10 cellular contexts compared by ENCODE assay signal in the genomic region with DNA sequence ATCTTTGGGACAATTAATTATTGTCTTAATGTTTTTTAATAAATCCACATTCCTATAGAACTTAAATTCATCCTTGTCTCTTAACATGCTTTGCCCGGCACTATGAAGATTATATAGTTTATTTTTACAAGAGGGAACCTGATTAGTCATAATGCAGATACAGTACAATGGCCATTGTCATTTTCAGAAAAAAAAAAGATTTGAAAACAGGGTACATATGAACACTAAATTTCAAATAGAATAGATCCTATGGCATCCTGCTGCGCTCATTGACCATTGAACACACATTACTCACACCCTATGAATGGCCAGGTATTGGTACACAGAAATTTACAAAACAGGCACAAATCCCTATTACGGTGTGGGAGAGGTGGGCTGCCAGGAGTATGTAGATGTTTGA. TPM values are rescaled to one million over a fixed set of nuclear protein-coding genes. Genes with fewer than 3 reads are reported as not detected.
DNase-seq lines count a peak whose midpoint lies in the region; ATAC-seq and TF ChIP-seq lines count a peak whose summit lies in the region.
"Had no signal": no experiment of that assay in that cellular context is flagged by ENCODE, and none has a peak within 500 bp of the region (broad histone marks: within the 10 kb centered on the region; RNA-seq: fewer than 3 reads in every experiment).

No MANE protein-coding gene starts in this region.

- no TSS peak for BruUV-seq in Calu3 (replicated peaks; lab: Mats Ljungman, UMichigan)

- no peaks in the 10 kb centered on the region for H3K36me3 ChIP-seq in SJCRH30
- peaks cover 0 to 13% (median 1%) of the 10 kb centered on the region in 4 donors for H3K36me3 ChIP-seq in esophagus muscularis mucosa

- DNase-seq in Calu3 = no peak
- no peak for DNase-seq in SJCRH30
- no peak for DNase-seq in esophagus muscularis mucosa (ENCODE audit: extremely low spot score)
- no peak for DNase-seq in progenitor cell of endocrine pancreas (ENCODE audit: low spot score, unreplicated experiment)
- DNase-seq in omental fat pad (ENCODE audit: low spot score) = no peak
- DNase-seq in C1 segment of cervical spinal cord (lab: John Stamatoyannopoulos, UW) = no peak
- DNase-seq in GF-D8 (lab: John Stamatoyannopoulos, UW) = no peak
- DNase-seq: effector CD4-positive, alpha-beta T cell had no signal

- H3K36me3 Mint-ChIP-seq in Calu3 (ENCODE audit: insufficient read depth, unreplicated experiment) (peaks cover 52% of the 10 kb centered on the region), progenitor cell of endocrine pancreas (ENCODE audit: insufficient read depth) (peaks cover 4% of the 10 kb centered on the region)

- TF ChIP-seq POLR2A in esophagus muscularis mucosa (IDR thresholded peaks at IDR 0.05; ENCODE audit: low read depth) = no peak

- intact Hi-C loops in Calu3 (cut with micrococcal nuclease; ENCODE audit: unreplicated experiment) = loop anchor here (2.0 to 10.0 kb wide), 3 partner anchors 16 to 888 kb away; no protein-coding TSS in a partner anchor
- intact Hi-C loops in esophagus muscularis mucosa (cut with DNase I) = loop anchor here (5.0 to 10.0 kb wide), 4 partner anchors 65 to 978 kb away; no protein-coding TSS in a partner anchor

- H3K4me3 ChIP-seq in SJCRH30 (peak overlapping the region; percentile 94; the same call in 1 of the 2 replicates), esophagus muscularis mucosa (no peak overlapping the region)

- H3K27ac ChIP-seq in SJCRH30 (peak overlapping the region; percentile 100; the same call in 1 of the 2 replicates), esophagus muscularis mucosa (replicated peaks in 1 of 4) (peak overlapping the region; percentile 97 to 100 (median 99))
- H3K27ac ChIP-seq: KMS-11 had no signal

- H3K27me3 ChIP-seq in SJCRH30 (no peaks in the 10 kb centered on the region), esophagus muscularis mucosa (no peaks in the 10 kb centered on the region)

- H3K27ac Mint-ChIP-seq in Calu3 (ENCODE audit: unreplicated experiment) (peak overlapping the region; percentile 100), progenitor cell of endocrine pancreas (peak overlapping the region; percentile 99)

- H3K4me3 Mint-ChIP-seq in Calu3 (ENCODE audit: low read depth, unreplicated experiment) (peak overlapping the region; percentile 98), progenitor cell of endocrine pancreas (ENCODE audit: low read depth) (peak overlapping the region; percentile 91)

- ATAC-seq in omental fat pad (ENCODE audit: low FRiP score) (no peak), GM19324 (IDR thresholded peaks at IDR 0.05; ENCODE audit: low FRiP score, unreplicated experiment) (no peak)

- H3K27me3 Mint-ChIP-seq in Calu3 (ENCODE audit: unreplicated experiment) (peaks cover 14% of the 10 kb centered on the region), progenitor cell of endocrine pancreas (no peaks in the 10 kb centered on the region)

- H3K9me3 Mint-ChIP-seq in Calu3 (ENCODE audit: low read depth, unreplicated experiment) = peaks cover 2% of the 10 kb centered on the region
- H3K9me3 Mint-ChIP-seq in progenitor cell of endocrine pancreas (ENCODE audit: low read depth) = peaks cover 10% of the 10 kb centered on the region

- peaks cover 29% of the 10 kb centered on the region for H3K4me1 Mint-ChIP-seq in Calu3 (ENCODE audit: low read depth, unreplicated experiment)
- H3K4me1 Mint-ChIP-seq in progenitor cell of endocrine pancreas (ENCODE audit: low read depth) = peaks cover 23% of the 10 kb centered on the region

- TF ChIP-seq CTCF in Calu3 (IDR thresholded peaks at IDR 0.05; ENCODE audit: unreplicated experiment) = no peak
- no peak for TF ChIP-seq CTCF in esophagus muscularis mucosa (IDR thresholded peaks at IDR 0.05)
- TF ChIP-seq CTCF in progenitor cell of endocrine pancreas (IDR thresholded peaks at IDR 0.05; ENCODE audit: unreplicated experiment) = no peak
- TF ChIP-seq CTCF in omental fat pad (IDR thresholded peaks at IDR 0.05) = no peak

- no peak for TF ChIP-seq EP300 in esophagus muscularis mucosa (IDR thresholded peaks at IDR 0.05)

- H3K9me3 ChIP-seq in SJCRH30 (replicated peaks) (no peaks in the 10 kb centered on the region), esophagus muscularis mucosa (peaks cover 0 to 8% (median 2%) of the 10 kb centered on the region in 4 donors)

- 76% methylated on average over 3 of the region's 3 CpGs for WGBS in esophagus muscularis mucosa

- CTCF ChIA-PET in Calu3 (lab: Charles Lee) = no interaction called here

- H3K4me1 ChIP-seq in SJCRH30 (peaks cover 5% of the 10 kb centered on the region; the same call in 1 of the 2 replicates), esophagus muscularis mucosa (peaks cover 6 to 12% (median 9%) of the 10 kb centered on the region in 4 donors)

RNA-seq across cellular contexts. Expression of a gene that starts 2.0 kb away (rescaled TPM):
- 140 and 161 TPM in 2 replicates for total RNA-seq in Calu3 (2022)
- total RNA-seq in SJCRH30 (2014; rRNA removed; shearing (Covaris generic)) = 8.1 and 8.2 TPM in 2 replicates
- total RNA-seq in esophagus muscularis mucosa = 100 to 1,000 TPM; 114 to 145 (median 123) TPM
- total RNA-seq in progenitor cell of endocrine pancreas = 95.5 and 109 TPM in 2 replicates
- total RNA-seq in omental fat pad = 100 to 1,000 TPM; 185 to 404 (median 276) TPM

Comparison
In these comparisons a context has a peak if more than half of its experiments do, and no peak if none do; other contexts are left out.
1. RNA of a gene that starts 2.0 kb away (total RNA-seq): 185 to 404 TPM in omental fat pad, 140 to 161 TPM in Calu3, 114 to 145 TPM in esophagus muscularis mucosa and 95.5 to 109 TPM in progenitor cell of endocrine pancreas; 8.1 to 8.2 TPM in SJCRH30; every median in the first group is over 10 times any median in the second.